Comparison of ENCODE assay signal across 8 cellular contexts in the genomic region with DNA sequence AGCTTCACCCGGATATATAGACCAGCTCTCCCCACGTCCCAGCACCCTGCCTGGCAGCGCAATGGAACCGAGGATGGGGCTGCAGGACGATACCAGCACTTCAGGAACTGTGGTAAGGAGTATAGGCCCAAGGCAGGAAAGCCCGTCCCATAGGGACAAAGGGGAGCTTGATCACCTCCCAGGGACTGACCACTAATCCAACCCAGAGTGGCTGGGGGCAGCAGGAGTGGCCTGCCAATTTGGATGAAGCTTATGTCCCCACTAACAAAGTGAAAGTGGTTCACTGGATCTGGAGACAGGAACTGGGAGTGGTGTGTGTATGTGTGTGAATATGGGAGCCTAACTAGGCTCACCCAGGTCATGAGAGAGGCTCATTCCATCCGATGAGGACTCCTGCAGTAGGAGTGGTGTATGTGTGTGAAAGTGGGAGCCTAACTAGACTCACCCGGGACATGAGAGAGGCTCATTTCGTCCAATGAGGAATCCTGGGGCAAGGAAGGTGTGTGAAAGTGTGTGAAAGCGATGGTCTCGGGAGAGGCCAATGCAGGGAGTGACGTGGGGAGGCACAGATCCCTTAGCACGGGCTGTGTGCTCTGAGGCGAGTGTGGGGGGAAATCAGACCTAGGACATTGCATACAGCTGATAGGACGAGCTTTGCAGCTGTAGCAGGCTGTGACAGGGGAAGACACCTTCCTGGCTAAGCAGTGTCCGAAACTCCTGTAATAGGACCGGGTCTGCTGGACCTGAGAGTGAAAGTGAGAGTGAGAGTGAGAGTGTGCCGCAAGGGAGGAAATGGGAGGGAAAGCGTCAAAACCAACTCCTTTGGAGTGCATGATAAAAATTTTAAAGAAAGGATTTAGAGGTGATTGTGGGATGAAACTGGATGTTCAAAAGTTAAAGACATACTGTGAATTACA. TPM values are rescaled to one million over a fixed set of nuclear protein-coding genes. Genes with fewer than 3 reads are reported as not detected.
A peak's percentile ranks its signal among the peaks of the same experiment; 100 is the strongest.
DNase-seq lines count a peak whose midpoint lies in the region; ATAC-seq lines count a peak whose summit lies in the region.

No MANE protein-coding gene starts in this region.

- peak; percentile 36 to 52 for ATAC-seq in CD4-positive, CD25-positive, alpha-beta regulatory T cell (ENCODE audit: low read depth in 2 of 2)
- ATAC-seq in GM18870 (IDR thresholded peaks at IDR 0.05; ENCODE audit: unreplicated experiment) (peak; percentile 89), HG02981 (IDR thresholded peaks at IDR 0.05; ENCODE audit: unreplicated experiment) (peak; percentile 81), left ventricle myocardium superior (peak; percentile 76)
- peak; percentile 64 for ATAC-seq in activated naive CD8-positive, alpha-beta T cell treated with anti-CD3 and anti-CD28 coated beads, Interleukin-2, amount 10 ng/mL, durations not matched to agents 7 days and 5 days (ENCODE audit: low read depth)

- no peaks in the 10 kb centered on the region for H3K9me3 ChIP-seq in CD4-positive, CD25-positive, alpha-beta regulatory T cell (ENCODE audit: control insufficient read depth in 2 of 2, low read length in 2 of 2)

- no peaks in the 10 kb centered on the region for H3K27me3 ChIP-seq in CD4-positive, CD25-positive, alpha-beta regulatory T cell (ENCODE audit: control insufficient read depth, insufficient read depth, low read length)

- POLR2A ChIA-PET in activated naive CD8-positive, alpha-beta T cell treated with anti-CD3 and anti-CD28 coated beads, Interleukin-2, amount 10 ng/mL, durations not matched to agents 7 days and 5 days (lab: Charles Lee) = interaction anchor here (0.7 to 3.8 kb wide), 18 partner anchors 10 to 359 kb away, joined by 3 to 42 read pairs (median 5); a partner anchor contains a TSS

- H3K27me3 Mint-ChIP-seq in CD4-positive, CD25-positive, alpha-beta regulatory T cell = peaks cover 9% of the 10 kb centered on the region
- H3K27me3 Mint-ChIP-seq in activated naive CD8-positive, alpha-beta T cell treated with anti-CD3 and anti-CD28 coated beads, Interleukin-2, amount 10 ng/mL, durations not matched to agents 7 days and 5 days = no peaks in the 10 kb centered on the region

- peak in 1 of 3 donors; percentile 45 for DNase-seq in CD4-positive, CD25-positive, alpha-beta regulatory T cell
- DNase-seq in NCI-H526 (lab: John Stamatoyannopoulos, UW) = peak; percentile 75 to 79
- DNase-seq in activated naive CD8-positive, alpha-beta T cell treated with anti-CD3 and anti-CD28 coated beads, Interleukin-2, amount 10 ng/mL, durations not matched to agents 7 days and 5 days = peak; percentile 69
- peak; percentile 40 for DNase-seq in left ventricle myocardium superior
- DNase-seq in putamen (ENCODE audit: low spot score) = peak; percentile 74
- DNase-seq in middle frontal gyrus (ENCODE audit: extremely low spot score, low spot score) = no peak

- H3K27ac ChIP-seq in CD4-positive, CD25-positive, alpha-beta regulatory T cell (ENCODE audit: insufficient read depth, low read length, poor library complexity, severe bottlenecking) = peak overlapping the region; percentile 74

- peaks cover 10% of the 10 kb centered on the region for H3K4me1 ChIP-seq in CD4-positive, CD25-positive, alpha-beta regulatory T cell (ENCODE audit: control insufficient read depth, insufficient read depth, low read length, poor library complexity, severe bottlenecking)

- H3K36me3 Mint-ChIP-seq in CD4-positive, CD25-positive, alpha-beta regulatory T cell = peaks cover 4% of the 10 kb centered on the region
- H3K36me3 Mint-ChIP-seq in activated naive CD8-positive, alpha-beta T cell treated with anti-CD3 and anti-CD28 coated beads, Interleukin-2, amount 10 ng/mL, durations not matched to agents 7 days and 5 days = peaks cover 35% of the 10 kb centered on the region

- intact Hi-C loops in left ventricle myocardium superior (cut with micrococcal nuclease) = no loop called here

- H3K36me3 ChIP-seq in CD4-positive, CD25-positive, alpha-beta regulatory T cell (ENCODE audit: control insufficient read depth, insufficient read depth, low read length) = no peaks in the 10 kb centered on the region

- peaks cover 0 to 2% (median under 1%) of the 10 kb centered on the region in 4 donors for H3K4me1 Mint-ChIP-seq in CD4-positive, CD25-positive, alpha-beta regulatory T cell
- H3K4me1 Mint-ChIP-seq in activated naive CD8-positive, alpha-beta T cell treated with anti-CD3 and anti-CD28 coated beads, Interleukin-2, amount 10 ng/mL, durations not matched to agents 7 days and 5 days = peaks cover 38% of the 10 kb centered on the region

- peak overlapping the region; percentile 99 for H3K4me3 ChIP-seq in CD4-positive, CD25-positive, alpha-beta regulatory T cell (ENCODE audit: low read depth, low read length)

- peaks cover 0 to 4% (median 0%) of the 10 kb centered on the region in 7 donors for H3K9me3 Mint-ChIP-seq in CD4-positive, CD25-positive, alpha-beta regulatory T cell
- no peaks in the 10 kb centered on the region for H3K9me3 Mint-ChIP-seq in activated naive CD8-positive, alpha-beta T cell treated with anti-CD3 and anti-CD28 coated beads, Interleukin-2, amount 10 ng/mL, durations not matched to agents 7 days and 5 days

- no peak overlapping the region for H3K4me3 Mint-ChIP-seq in CD4-positive, CD25-positive, alpha-beta regulatory T cell
- no peak overlapping the region for H3K4me3 Mint-ChIP-seq in activated naive CD8-positive, alpha-beta T cell treated with anti-CD3 and anti-CD28 coated beads, Interleukin-2, amount 10 ng/mL, durations not matched to agents 7 days and 5 days

- no peak overlapping the region for H3K27ac Mint-ChIP-seq in CD4-positive, CD25-positive, alpha-beta regulatory T cell
- H3K27ac Mint-ChIP-seq in activated naive CD8-positive, alpha-beta T cell treated with anti-CD3 and anti-CD28 coated beads, Interleukin-2, amount 10 ng/mL, durations not matched to agents 7 days and 5 days = no peak overlapping the region

RNA-seq across cellular contexts. Expression of a gene that starts 25.7 kb away (rescaled TPM):
- 2.7 TPM for total RNA-seq in CD4-positive, CD25-positive, alpha-beta regulatory T cell
- polyA plus RNA-seq in CD4-positive, CD25-positive, alpha-beta regulatory T cell = 1 to 10 TPM in 3 of 4 donors, under 1 TPM in 1; 0.98 to 2.8 (median 2.3) TPM
- 100 to 1,000 TPM; 319 to 355 TPM for total RNA-seq in activated naive CD8-positive, alpha-beta T cell treated with anti-CD3 and anti-CD28 coated beads, Interleukin-2, amount 10 ng/mL, durations not matched to agents 7 days and 5 days
- total RNA-seq in left ventricle myocardium superior = not detected

RNA-seq across cellular contexts. Expression of a gene that starts 45.4 kb away (rescaled TPM):
- not detected for total RNA-seq in CD4-positive, CD25-positive, alpha-beta regulatory T cell
- polyA plus RNA-seq in CD4-positive, CD25-positive, alpha-beta regulatory T cell = not detected
- 10 to 100 TPM; 37.8 to 38.4 TPM for total RNA-seq in activated naive CD8-positive, alpha-beta T cell treated with anti-CD3 and anti-CD28 coated beads, Interleukin-2, amount 10 ng/mL, durations not matched to agents 7 days and 5 days
- total RNA-seq in left ventricle myocardium superior = not detected

RNA-seq across cellular contexts. Expression of a gene that starts 56.2 kb away (rescaled TPM):
- not detected for total RNA-seq in CD4-positive, CD25-positive, alpha-beta regulatory T cell
- not detected for polyA plus RNA-seq in CD4-positive, CD25-positive, alpha-beta regulatory T cell
- total RNA-seq in activated naive CD8-positive, alpha-beta T cell treated with anti-CD3 and anti-CD28 coated beads, Interleukin-2, amount 10 ng/mL, durations not matched to agents 7 days and 5 days = 1 to 10 TPM; 3.0 to 5.6 TPM
- total RNA-seq in left ventricle myocardium superior = not detected

RNA-seq across cellular contexts. Expression of a gene that starts 56.5 kb away (rescaled TPM):
- 0.20 TPM for total RNA-seq in CD4-positive, CD25-positive, alpha-beta regulatory T cell
- polyA plus RNA-seq in CD4-positive, CD25-positive, alpha-beta regulatory T cell = 1 to 10 TPM in 1 of 4 donors, under 1 TPM in 3; 0.01 to 1.9 (median 0.24) TPM
- 10 to 100 TPM; 19.8 to 30.6 TPM for total RNA-seq in activated naive CD8-positive, alpha-beta T cell treated with anti-CD3 and anti-CD28 coated beads, Interleukin-2, amount 10 ng/mL, durations not matched to agents 7 days and 5 days
- total RNA-seq in left ventricle myocardium superior = 1.5 TPM

Comparison
In these comparisons a context has a peak if more than half of its experiments do, and no peak if none do; other contexts are left out.
1. RNA of a gene that starts 25.7 kb away (total RNA-seq): 319 to 355 TPM in activated naive CD8-positive, alpha-beta T cell treated with anti-CD3 and anti-CD28 coated beads, Interleukin-2, amount 10 ng/mL, durations not matched to agents 7 days and 5 days; 2.7 TPM in CD4-positive, CD25-positive, alpha-beta regulatory T cell (single experiment) and not detected in left ventricle myocardium superior (single experiment); every median in the first group is over 10 times any median in the second.
2. RNA of a gene that starts 45.4 kb away (total RNA-seq): 37.8 to 38.4 TPM in activated naive CD8-positive, alpha-beta T cell treated with anti-CD3 and anti-CD28 coated beads, Interleukin-2, amount 10 ng/mL, durations not matched to agents 7 days and 5 days; not detected in left ventricle myocardium superior (single experiment) and not detected in CD4-positive, CD25-positive, alpha-beta regulatory T cell (single experiment); every median in the first group is over 10 times any median in the second.
3. Peak in every context shown above with its lines, with median percentiles within 50 percentile points of each other: ATAC-seq.